In genomic region chr2:128026422-128027277, GRCh38 we compare ENCODE assay signal across 8 cellular contexts. TPM values are rescaled to one million over a fixed set of nuclear protein-coding genes. Genes with fewer than 3 reads are reported as not detected.
A peak's percentile ranks its signal among the peaks of the same experiment; 100 is the strongest.
DNase-seq lines count a peak whose midpoint lies in the region; ATAC-seq and TF ChIP-seq lines count a peak whose summit lies in the region.

No MANE protein-coding gene starts in this region.

- ATAC-seq in GM19395 (IDR thresholded peaks at IDR 0.05; ENCODE audit: unreplicated experiment) (peak; percentile 7), GM18517 (IDR thresholded peaks at IDR 0.05; ENCODE audit: unreplicated experiment) (no peak)

- peaks cover 11% of the 10 kb centered on the region for H3K27me3 Mint-ChIP-seq in endothelial cell (ENCODE audit: unreplicated experiment)
- H3K27me3 Mint-ChIP-seq in neural crest cell (ENCODE audit: low read depth), result peaks cover 13% of the 10 kb centered on the region

- TF ChIP-seq CTCF in BE2C (IDR thresholded peaks at IDR 0.05; ENCODE audit: low read depth, low read length), result no peak
- no peak for TF ChIP-seq CTCF in PC-9 (conservative IDR thresholded peaks at IDR 0.05)
- TF ChIP-seq CTCF in endothelial cell (IDR thresholded peaks at IDR 0.05; ENCODE audit: unreplicated experiment), result no peak
- TF ChIP-seq CTCF in neural crest cell (conservative IDR thresholded peaks at IDR 0.05), result no peak

- H3K27me3 ChIP-seq in BE2C, result no peaks in the 10 kb centered on the region
- no peaks in the 10 kb centered on the region for H3K27me3 ChIP-seq in PC-9 (ENCODE audit: insufficient read depth, low read depth)

- H3K27ac ChIP-seq in PC-9, result no peak overlapping the region

- H3K36me3 ChIP-seq in BE2C (no peaks in the 10 kb centered on the region), PC-9 (ENCODE audit: low read depth) (0 out of 2 replicates have a peak, but pooled peaks cover 4% of the 10 kb centered on the region)

- no peak for DNase-seq in BE2C
- no peak for DNase-seq in PC-9
- no peak for DNase-seq in endothelial cell (ENCODE audit: low spot score)
- DNase-seq in neural crest cell (ENCODE audit: low read depth, low spot score), result no peak
- no peak for DNase-seq in NCI-H2029 treated with DMSO at 0.1 percent for 48 hours (lab: John Stamatoyannopoulos, UW)
- DNase-seq in GOT3 (lab: John Stamatoyannopoulos, UW), result no peak

- BruUV-seq in PC-9 (replicated peaks; lab: Mats Ljungman, UMichigan), result no TSS peak

- H2AFZ ChIP-seq in PC-9, result peak overlapping the region; percentile 89

- POLR2A ChIA-PET in PC-9 (lab: Charles Lee; ENCODE audit: unreplicated experiment), result no interaction called here

- H3K9me3 Mint-ChIP-seq in endothelial cell (ENCODE audit: unreplicated experiment) (no peaks in the 10 kb centered on the region), neural crest cell (peaks cover under 1% of the 10 kb centered on the region)

- H3K4me3 Mint-ChIP-seq in endothelial cell (ENCODE audit: unreplicated experiment) (peak overlapping the region; percentile 97), neural crest cell (peak overlapping the region; percentile 97)

- H3K4me1 Mint-ChIP-seq in endothelial cell (ENCODE audit: unreplicated experiment) (peaks cover 8% of the 10 kb centered on the region), neural crest cell (peaks cover 23% of the 10 kb centered on the region)

- intact Hi-C loops in PC-9 (cut with micrococcal nuclease; ENCODE audit: unreplicated experiment), result loop anchor here (2.0 to 5.0 kb wide), 2 partner anchors 168 to 281 kb away; partner anchors contain the start of gene POLR2D

- no peaks in the 10 kb centered on the region for H3K4me1 ChIP-seq in BE2C
- peaks cover 17% of the 10 kb centered on the region for H3K4me1 ChIP-seq in PC-9 (replicated peaks; ENCODE audit: insufficient read depth)

- H4K20me1 ChIP-seq in PC-9 (ENCODE audit: insufficient read depth), result peaks cover 20% of the 10 kb centered on the region

- peaks cover 46% of the 10 kb centered on the region for H3K79me2 ChIP-seq in PC-9 (ENCODE audit: low read depth)

- H3K27ac Mint-ChIP-seq in endothelial cell (ENCODE audit: unreplicated experiment), result peak overlapping the region; percentile 86
- H3K27ac Mint-ChIP-seq in neural crest cell (ENCODE audit: unreplicated experiment), result peak overlapping the region; percentile 94

- peak overlapping the region; percentile 90 for H3K4me2 ChIP-seq in PC-9

- H3K4me3 ChIP-seq in BE2C (ENCODE audit: low read depth, low read length) (peak overlapping the region; percentile 72), PC-9 (peak overlapping the region; percentile 98)

- H3K9me3 ChIP-seq in BE2C, result no peaks in the 10 kb centered on the region
- H3K9me3 ChIP-seq in PC-9 (ENCODE audit: insufficient read depth, low read depth), result no peaks in the 10 kb centered on the region

- H3K9me2 ChIP-seq in PC-9 (ENCODE audit: insufficient read depth), result no peaks in the 10 kb centered on the region

- H3K36me3 Mint-ChIP-seq in endothelial cell (ENCODE audit: low read depth, unreplicated experiment) (peaks cover 4% of the 10 kb centered on the region), neural crest cell (ENCODE audit: low read depth) (no peaks in the 10 kb centered on the region)

- H3F3A ChIP-seq in PC-9 (ENCODE audit: insufficient read depth, low read depth), result peaks cover 11% of the 10 kb centered on the region

- CTCF ChIA-PET in PC-9 (lab: Charles Lee), result no interaction called here

RNA-seq across cellular contexts. Expression of gene SAP130, which starts 1.2 kb away (rescaled TPM):
- polyA plus RNA-seq in BE2C (2012; ENCODE audit: insufficient read depth, insufficient read length, low read depth), result 8.3 TPM
- 27.2 and 33.9 TPM in 2 replicates for total RNA-seq in PC-9 (2021)
- 39.4 TPM for total RNA-seq in endothelial cell (ENCODE audit: unreplicated experiment)
- 51.7 and 52.4 TPM in 2 replicates for total RNA-seq in neural crest cell
